In the genomic region with DNA sequence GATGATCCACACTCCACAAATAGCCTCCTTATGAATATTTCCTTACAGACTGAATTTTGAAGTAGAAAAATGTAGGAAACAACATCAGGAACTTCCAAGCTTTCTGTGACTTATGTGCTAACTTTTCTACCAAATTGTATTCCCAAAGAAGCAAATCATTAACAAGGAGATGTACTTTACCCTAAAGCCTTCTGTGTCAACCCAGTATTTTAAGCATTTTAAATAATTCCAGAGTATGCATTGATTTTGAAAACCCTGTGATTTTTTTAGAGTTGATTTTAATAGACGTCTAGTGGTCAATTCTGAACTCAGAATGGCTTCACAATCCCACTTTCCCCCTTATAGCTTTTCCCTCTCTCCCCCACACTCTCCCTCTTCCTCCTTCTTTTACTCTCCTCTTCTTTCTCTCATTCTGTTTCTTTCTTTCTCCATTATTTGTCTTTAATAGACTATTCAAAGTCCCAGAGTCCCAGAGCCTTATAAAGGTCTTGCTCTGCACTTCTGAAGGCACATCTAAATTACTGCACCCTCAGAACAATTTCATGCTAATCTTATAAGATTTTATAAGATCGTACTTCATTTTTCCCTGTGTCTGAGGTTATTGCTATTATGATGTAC, we compare ENCODE assay signal across 31 cellular contexts. TPM values are rescaled to one million over a fixed set of nuclear protein-coding genes. Genes with fewer than 3 reads are reported as not detected.
"Had no signal": no experiment of that assay in that cellular context is flagged by ENCODE, and none has a peak within 500 bp of the region (broad histone marks: within the 10 kb centered on the region; RNA-seq: fewer than 3 reads in every experiment).

No MANE protein-coding gene starts in this region.

- H3K27me3 Mint-ChIP-seq: activated naive CD8-positive, alpha-beta T cell; central memory CD8-positive, alpha-beta T cell had no signal

- DNase-seq: activated CD4-positive, alpha-beta T cell treated with anti-CD3 and anti-CD28 coated beads for 4 hours; activated CD4-positive, alpha-beta T cell treated with anti-CD3 and anti-CD28 coated beads, Interleukin-2, amount 50 U/mL, for 4 hours; activated naive CD4-positive, alpha-beta T cell; activated T-cell treated with anti-CD3 and anti-CD28 coated beads for 4 hours; activated T-cell treated with anti-CD3 and anti-CD28 coated beads, Interleukin-2, amount 50 U/mL, for 72 hours; anterior cingulate cortex; foreskin melanocyte; glutamatergic neuron; lower lobe of right lung; mesenchymal stem cell; nephron progenitor cell; retina; stimulated activated CD4-positive, alpha-beta T cell treated with anti-CD3 and anti-CD28 coated beads, Interleukin-4, amount 100 ng/mL, for 1 hour; stomach; SW 1271; T-helper 9 cell; thyroid gland; upper lobe of left lung had no signal

- H3K4me1 ChIP-seq: lower lobe of right lung, stomach, thyroid gland, upper lobe of left lung, vagina had no signal

- H3K36me3 Mint-ChIP-seq: activated naive CD8-positive, alpha-beta T cell; stimulated activated effector memory CD8-positive, alpha-beta T cell treated with anti-CD3 and anti-CD28 coated beads, Interleukin-12 subunit alpha, Interleukin-12 subunit beta, amount 100 ng/mL, for 72 hours had no signal

- H3K4me3 ChIP-seq: esophagus muscularis mucosa, lower lobe of right lung, stomach, thyroid gland, upper lobe of left lung, vagina had no signal

- H3K27me3 ChIP-seq: esophagus muscularis mucosa, neutrophil, stomach, thyroid gland, upper lobe of left lung, vagina had no signal

- H3K27ac Mint-ChIP-seq: activated naive CD8-positive, alpha-beta T cell; activated T-cell treated with anti-CD3 and anti-CD28 coated beads, Interleukin-2, amount 50 U/mL, for 72 hours; dendritic cell treated with granulocyte-macrophage colony-stimulating factor and Interleukin-4, amounts not matched to agents 40 ng/mL and 50 ng/mL, for 4 days; nephron progenitor cell; stimulated activated effector memory CD8-positive, alpha-beta T cell treated with anti-CD3 and anti-CD28 coated beads, Interleukin-12 subunit alpha, Interleukin-12 subunit beta, amount 100 ng/mL, for 72 hours; T-helper 1 cell treated with Interleukin-12 subunit alpha and Interleukin-12 subunit beta and Interleukin-4 antibody, amounts not matched to agents 30 μg/mL and 1 μg/mL, for 36 hours had no signal

- H3K4me3 Mint-ChIP-seq: activated naive CD8-positive, alpha-beta T cell; activated T-cell treated with anti-CD3 and anti-CD28 coated beads, Interleukin-2, amount 50 U/mL, for 72 hours; central memory CD8-positive, alpha-beta T cell; dendritic cell treated with granulocyte-macrophage colony-stimulating factor and Interleukin-4, amounts not matched to agents 40 ng/mL and 50 ng/mL, for 4 days; nephron progenitor cell; stimulated activated effector memory CD8-positive, alpha-beta T cell treated with anti-CD3 and anti-CD28 coated beads, Interleukin-12 subunit alpha, Interleukin-12 subunit beta, amount 100 ng/mL, for 72 hours; T-helper 1 cell treated with Interleukin-12 subunit alpha and Interleukin-12 subunit beta and Interleukin-4 antibody, amounts not matched to agents 30 μg/mL and 1 μg/mL, for 36 hours had no signal

- ATAC-seq: activated T-cell treated with anti-CD3 and anti-CD28 coated beads, Interleukin-2, amount 50 U/mL, for 72 hours; lower lobe of right lung; stimulated activated effector memory CD8-positive, alpha-beta T cell treated with anti-CD3 and anti-CD28 coated beads, Interleukin-12 subunit alpha, Interleukin-12 subunit beta, amount 100 ng/mL, for 72 hours had no signal

- H3K27ac ChIP-seq: esophagus muscularis mucosa, lower lobe of right lung, neutrophil, stomach, thyroid gland, upper lobe of left lung, vagina, VCaP had no signal

- H3K36me3 ChIP-seq: esophagus muscularis mucosa, lower lobe of right lung, neutrophil, stomach, thyroid gland, upper lobe of left lung, vagina had no signal

- H3K9me3 ChIP-seq: esophagus muscularis mucosa, lower lobe of right lung, neutrophil, stomach, thyroid gland, upper lobe of left lung, vagina had no signal

- H3K4me1 Mint-ChIP-seq: central memory CD8-positive, alpha-beta T cell; stimulated activated effector memory CD8-positive, alpha-beta T cell treated with anti-CD3 and anti-CD28 coated beads, Interleukin-12 subunit alpha, Interleukin-12 subunit beta, amount 100 ng/mL, for 72 hours had no signal

- H3K9me3 Mint-ChIP-seq: activated T-cell treated with anti-CD3 and anti-CD28 coated beads, Interleukin-2, amount 50 U/mL, for 72 hours; dendritic cell treated with granulocyte-macrophage colony-stimulating factor and Interleukin-4, amounts not matched to agents 40 ng/mL and 50 ng/mL, for 4 days; nephron progenitor cell; T-helper 1 cell treated with Interleukin-12 subunit alpha and Interleukin-12 subunit beta and Interleukin-4 antibody, amounts not matched to agents 30 μg/mL and 1 μg/mL, for 36 hours had no signal

RNA-seq across cellular contexts. Expression of gene MYF6, which starts 10.1 kb away (rescaled TPM):
- total RNA-seq: activated T-cell treated with anti-CD3 and anti-CD28 coated beads, Interleukin-2, amount 50 U/mL, for 72 hours; bronchial epithelial cell; lower lobe of right lung; mononuclear cell; osteocyte; posterior vena cava; stomach; thyroid gland; upper lobe of left lung; vagina had no signal

RNA-seq across cellular contexts. Expression of gene MYF5, which starts 19.3 kb away (rescaled TPM):
- total RNA-seq: activated T-cell treated with anti-CD3 and anti-CD28 coated beads, Interleukin-2, amount 50 U/mL, for 72 hours; bronchial epithelial cell; esophagus muscularis mucosa; lower lobe of right lung; mononuclear cell; osteocyte; posterior vena cava; stomach; thyroid gland; upper lobe of left lung; vagina had no signal
